8 cellular contexts compared by ENCODE assay signal in genomic region chr18:5197032-5197434, GRCh38.
DNase-seq lines count a peak whose midpoint lies in the region; ATAC-seq and TF ChIP-seq lines count a peak whose summit lies in the region.

A gene with protein sequence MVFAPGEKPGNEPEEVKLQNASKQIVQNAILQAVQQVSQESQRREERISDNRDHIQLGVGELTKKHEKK (minus strand): TSS chr18:5197257. CDS start chr18:5197053, 204 bp downstream.

- H3K36me3 ChIP-seq in ES-I3 (ENCODE audit: insufficient read depth, low read length): no peaks in the 10 kb centered on the region

- DNase-seq in NCI-H146 treated with DMSO at 0.1 percent for 48 hours (lab: John Stamatoyannopoulos, UW; ENCODE audit: unreplicated experiment) (peak; percentile 83), astrocyte of the spinal cord (ENCODE audit: low read depth, low spot score) (peak; percentile 49), iris pigment epithelial cell (ENCODE audit: low read depth) (peak; percentile 40), superior temporal gyrus (ENCODE audit: extremely low spot score) (peak; percentile 24), DMS153 (lab: John Stamatoyannopoulos, UW) (no peak), AML-193 (lab: John Stamatoyannopoulos, UW) (no peak)

- no peak for ATAC-seq in HG03039 (IDR thresholded peaks at IDR 0.05; ENCODE audit: unreplicated experiment)

- no peaks in the 10 kb centered on the region for H3K4me1 ChIP-seq in ES-I3 (ENCODE audit: insufficient read depth, low read length)

- no peaks in the 10 kb centered on the region for H3K9me3 ChIP-seq in ES-I3 (ENCODE audit: control insufficient read depth, insufficient read depth, low read length)

- in situ Hi-C loops in astrocyte of the spinal cord (cut with HindIII; ENCODE audit: low sequenced_read_pairs): no loop called here

- H3K9ac ChIP-seq in ES-I3 (ENCODE audit: low read depth, low read length): peak within 1 kb of the TSS; percentile 24; the same call in 1 of the 2 replicates

- TF ChIP-seq CTCF in astrocyte of the spinal cord (IDR thresholded peaks at IDR 0.05; ENCODE audit: low read depth, low read length): no peak

- no peak within 1 kb of the TSS for H3K4me3 ChIP-seq in astrocyte of the spinal cord (ENCODE audit: low read depth, low read length)

Comparison
In these comparisons a context has a peak if more than half of its experiments do, and no peak if none do; other contexts are left out.
1. DNase-seq: peak in NCI-H146 treated with DMSO at 0.1 percent for 48 hours (single experiment), astrocyte of the spinal cord (single experiment), iris pigment epithelial cell (single experiment) and superior temporal gyrus (single experiment); none in DMS153 (single experiment) and AML-193 (0 of 2).